Comparison of ENCODE assay signal across 1 cellular context in the genomic region with DNA sequence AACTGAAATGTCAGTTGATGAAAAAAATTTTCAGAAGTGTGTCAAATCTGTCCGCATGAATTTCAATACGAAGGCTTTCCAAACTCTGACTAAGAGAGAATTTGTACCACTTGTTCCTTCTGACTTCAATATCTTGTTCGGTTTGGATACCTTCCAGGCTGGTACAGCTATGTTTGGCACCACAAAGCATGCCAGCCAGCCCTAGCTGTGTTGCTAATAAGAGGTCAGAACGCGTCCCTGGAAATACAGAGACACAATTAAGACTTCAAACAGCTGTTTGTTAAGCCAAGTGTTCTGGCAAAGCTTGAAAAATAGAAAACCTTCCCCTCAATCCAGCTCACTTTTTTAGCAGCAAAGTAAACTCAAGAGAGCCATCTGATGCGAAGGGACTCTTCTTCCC.
TF ChIP-seq lines count a peak whose summit lies in the region.

No MANE protein-coding gene starts in this region.

TF ChIP-seq in SK-N-SH treated with all-trans-retinoic acid at 6 μM for 48 hours, 23 proteins besides CTCF, POLR2A, EP300 and RAD21 (continued from another document):
- TF ChIP-seq ZNF565 (CRISPR knock-in tag; conservative IDR thresholded peaks at IDR 0.05; ENCODE audit: low read depth) (no peak), SNAI2 (CRISPR knock-in tag; IDR thresholded peaks at IDR 0.05) (no peak), CREB5 (CRISPR knock-in tag; IDR thresholded peaks at IDR 0.05; ENCODE audit: low read depth) (no peak), CSDC2 (CRISPR knock-in tag; IDR thresholded peaks at IDR 0.05) (no peak)
